In the genomic region with DNA sequence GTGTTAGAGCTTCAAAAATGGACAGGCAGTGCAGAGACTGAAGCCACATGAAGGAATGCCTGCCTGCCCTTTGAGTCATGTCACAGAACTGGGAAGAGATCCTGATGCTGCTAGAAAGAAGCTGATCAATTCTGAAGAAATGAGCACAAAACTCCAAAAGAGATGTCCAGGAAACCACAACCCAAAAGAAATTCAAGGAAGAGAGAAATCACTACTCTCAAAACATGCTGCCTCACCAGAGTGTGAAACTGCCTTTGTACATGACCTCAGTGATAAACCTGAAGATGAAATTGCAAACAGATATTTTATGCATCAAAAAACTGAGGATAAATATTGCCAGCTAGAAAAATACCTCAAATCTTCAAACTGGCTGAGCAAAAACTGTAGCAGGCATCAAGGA, we compare ENCODE assay signal across 25 cellular contexts.
"Had no signal": no experiment of that assay in that cellular context is flagged by ENCODE, and none has a peak within 500 bp of the region (broad histone marks: within the 10 kb centered on the region; RNA-seq: fewer than 3 reads in every experiment).

No MANE protein-coding gene starts in this region.

- H3K9me3 Mint-ChIP-seq: activated CD4-positive, alpha-beta memory T cell treated with anti-CD3 and anti-CD28 coated beads for 36 hours; activated naive CD4-positive, alpha-beta T cell treated with anti-CD3 and anti-CD28 coated beads, Interleukin-2, amount 10 ng/mL, durations not matched to agents 7 days and 5 days; activated naive CD8-positive, alpha-beta T cell treated with anti-CD3 and anti-CD28 coated beads, Interleukin-2, amount 50 U/mL, for 24 hours; activated T-cell treated with anti-CD3 and anti-CD28 coated beads, Interleukin-2, amount 50 U/mL, for 24 hours; effector memory CD8-positive, alpha-beta T cell; natural killer cell treated with Interleukin-12 subunit alpha and Interleukin-12 subunit beta and Interleukin-15 and Interleukin-18, amount 100 ng/mL, for 72 hours; stimulated activated naive B cell treated with anti-CD40 and anti-IgM and Interleukin-4, amounts not matched to agents 10 μg/mL and 1 μg/mL and 100 μg/mL, for 72 hours had no signal

- H3K27me3 Mint-ChIP-seq: activated CD4-positive, alpha-beta memory T cell treated with anti-CD3 and anti-CD28 coated beads for 36 hours; activated naive CD4-positive, alpha-beta T cell treated with anti-CD3 and anti-CD28 coated beads, Interleukin-2, amount 10 ng/mL, durations not matched to agents 7 days and 5 days; activated naive CD8-positive, alpha-beta T cell treated with anti-CD3 and anti-CD28 coated beads, Interleukin-2, amount 50 U/mL, for 24 hours; activated T-cell treated with anti-CD3 and anti-CD28 coated beads, Interleukin-2, amount 50 U/mL, for 24 hours; effector memory CD8-positive, alpha-beta T cell; natural killer cell treated with Interleukin-12 subunit alpha and Interleukin-12 subunit beta and Interleukin-15 and Interleukin-18, amount 100 ng/mL, for 72 hours; stimulated activated naive B cell treated with anti-CD40 and anti-IgM and Interleukin-4, amounts not matched to agents 10 μg/mL and 1 μg/mL and 100 μg/mL, for 72 hours had no signal

- H3K4me3 Mint-ChIP-seq: activated CD4-positive, alpha-beta memory T cell treated with anti-CD3 and anti-CD28 coated beads for 36 hours; activated naive CD4-positive, alpha-beta T cell treated with anti-CD3 and anti-CD28 coated beads, Interleukin-2, amount 10 ng/mL, durations not matched to agents 7 days and 5 days; activated naive CD8-positive, alpha-beta T cell treated with anti-CD3 and anti-CD28 coated beads, Interleukin-2, amount 50 U/mL, for 24 hours; activated T-cell treated with anti-CD3 and anti-CD28 coated beads, Interleukin-2, amount 50 U/mL, for 24 hours; effector memory CD8-positive, alpha-beta T cell; natural killer cell treated with Interleukin-12 subunit alpha and Interleukin-12 subunit beta and Interleukin-15 and Interleukin-18, amount 100 ng/mL, for 72 hours; stimulated activated naive B cell treated with anti-CD40 and anti-IgM and Interleukin-4, amounts not matched to agents 10 μg/mL and 1 μg/mL and 100 μg/mL, for 72 hours had no signal

- H3K4me1 Mint-ChIP-seq: activated naive CD8-positive, alpha-beta T cell treated with anti-CD3 and anti-CD28 coated beads, Interleukin-2, amount 50 U/mL, for 24 hours had no signal

- H3K27ac Mint-ChIP-seq: activated CD4-positive, alpha-beta memory T cell treated with anti-CD3 and anti-CD28 coated beads for 36 hours; activated naive CD4-positive, alpha-beta T cell treated with anti-CD3 and anti-CD28 coated beads, Interleukin-2, amount 10 ng/mL, durations not matched to agents 7 days and 5 days; activated naive CD8-positive, alpha-beta T cell treated with anti-CD3 and anti-CD28 coated beads, Interleukin-2, amount 50 U/mL, for 24 hours; activated T-cell treated with anti-CD3 and anti-CD28 coated beads, Interleukin-2, amount 50 U/mL, for 24 hours; effector memory CD8-positive, alpha-beta T cell; natural killer cell treated with Interleukin-12 subunit alpha and Interleukin-12 subunit beta and Interleukin-15 and Interleukin-18, amount 100 ng/mL, for 72 hours; stimulated activated naive B cell treated with anti-CD40 and anti-IgM and Interleukin-4, amounts not matched to agents 10 μg/mL and 1 μg/mL and 100 μg/mL, for 72 hours had no signal

- DNase-seq: activated CD4-positive, alpha-beta memory T cell treated with anti-CD3 and anti-CD28 coated beads for 36 hours; activated CD4-positive, alpha-beta T cell treated with anti-CD3 and anti-CD28 coated beads for 48 hours; activated CD8-positive, alpha-beta memory T cell treated with anti-CD3 and anti-CD28 coated beads, Interleukin-2, amount 50 U/mL, for 4 hours; activated gamma-delta T cell; activated naive CD4-positive, alpha-beta T cell treated with anti-CD3 and anti-CD28 coated beads, Interleukin-2, amount 10 ng/mL, durations not matched to agents 7 days and 5 days; activated naive CD8-positive, alpha-beta T cell treated with anti-CD3 and anti-CD28 coated beads, Interleukin-2, amount 50 U/mL, for 24 hours; activated T-cell treated with anti-CD3 and anti-CD28 coated beads, Interleukin-2, amount 50 U/mL, for 24 hours; amygdala; cortex of kidney; effector memory CD8-positive, alpha-beta T cell; mesendoderm; nucleus accumbens; psoas muscle; stimulated activated CD4-positive, alpha-beta T cell treated with anti-CD3 and anti-CD28 coated beads, Interleukin-15, amount 100 ng/mL, for 24 hours; stimulated activated CD4-positive, alpha-beta T cell treated with anti-CD3 and anti-CD28 coated beads, Interleukin-2, amount 100 ng/mL, for 24 hours; stimulated activated naive B cell treated with anti-CD40 and anti-IgM and Interleukin-4, amounts not matched to agents 10 μg/mL and 1 μg/mL and 100 μg/mL, for 72 hours; T-helper 9 cell had no signal

- ATAC-seq: activated CD4-positive, CD25-positive, alpha-beta regulatory T cell treated with anti-CD3 and anti-CD28 coated beads, Interleukin-2, amount 50 U/mL, for 24 hours; activated naive CD8-positive, alpha-beta T cell treated with anti-CD3 and anti-CD28 coated beads, Interleukin-2, amount 50 U/mL, for 24 hours; effector memory CD8-positive, alpha-beta T cell; gastroesophageal sphincter; natural killer cell treated with Interleukin-12 subunit alpha and Interleukin-12 subunit beta and Interleukin-15 and Interleukin-18, amount 100 ng/mL, for 72 hours; psoas muscle; stimulated activated naive B cell treated with anti-CD40 and anti-IgM and Interleukin-4, amounts not matched to agents 10 μg/mL and 1 μg/mL and 100 μg/mL, for 72 hours had no signal

- H3K9me3 ChIP-seq: gastroesophageal sphincter, heart right ventricle, left ventricle myocardium inferior, psoas muscle, right atrium auricular region, suprapubic skin, tibial nerve had no signal
